In genomic region chr2:203492965-203493364, GRCh38 we compare ENCODE assay signal across 17 cellular contexts. TPM values are rescaled to one million over a fixed set of nuclear protein-coding genes. Genes with fewer than 3 reads are reported as not detected.
DNase-seq lines count a peak whose midpoint lies in the region; ATAC-seq and TF ChIP-seq lines count a peak whose summit lies in the region.
"Had no signal": no experiment of that assay in that cellular context is flagged by ENCODE, and none has a peak within 500 bp of the region (broad histone marks: within the 10 kb centered on the region; RNA-seq: fewer than 3 reads in every experiment).

No MANE protein-coding gene starts in this region.

- CTCF ChIA-PET in T-cell (lab: Charles Lee), result interaction anchor here in 1 of 2 donors (0.6 kb wide), 1 partner anchor 160 kb away, joined by 10 read pairs; no protein-coding TSS in a partner anchor

- H4K20me1 ChIP-seq in BLaER1 treated with 17β-estradiol and CSF1 and Interleukin-3, amounts not matched to agents 10 nM and 100 nM, result peaks cover 0 to 56% (median 0%) of the 10 kb centered on the region in 11 experiments; a peak in 3 of 22 replicates

- H3K4me1 Mint-ChIP-seq in T-cell, result peaks cover 1 to 15% (median 14%) of the 10 kb centered on the region in 3 donors

- no peaks in the 10 kb centered on the region for H3K9me3 ChIP-seq in BLaER1 treated with 17β-estradiol and CSF1 and Interleukin-3, amounts not matched to agents 10 nM and 100 nM (replicated peaks in 1 of 11)
- H3K9me3 ChIP-seq: lower lobe of right lung, sigmoid colon had no signal

- H3K4me3 Mint-ChIP-seq in T-cell, result no peak overlapping the region
- H3K4me3 Mint-ChIP-seq: neural progenitor cell; T-helper 2 cell treated with Interferon-gamma antibody and Interleukin-4, amounts not matched to agents 5 μg/mL and 100 μg/mL, for 36 hours had no signal

- no peak overlapping the region for H3K27ac ChIP-seq in BLaER1 treated with 17β-estradiol and CSF1 and Interleukin-3, amounts not matched to agents 10 nM and 100 nM
- H3K27ac ChIP-seq: lower lobe of right lung, neural progenitor cell, RWPE1, sigmoid colon had no signal

- H3K27me3 Mint-ChIP-seq in T-cell, result no peaks in the 10 kb centered on the region

- H3K27ac Mint-ChIP-seq in T-cell, result peak overlapping the region; percentile 43 to 49
- H3K27ac Mint-ChIP-seq: neural progenitor cell; T-helper 2 cell treated with Interferon-gamma antibody and Interleukin-4, amounts not matched to agents 5 μg/mL and 100 μg/mL, for 36 hours had no signal

- peaks cover 0 to 80% (median 0%) of the 10 kb centered on the region in 11 experiments; a peak in 6 of 22 replicates for H3K36me3 ChIP-seq in BLaER1 treated with 17β-estradiol and CSF1 and Interleukin-3, amounts not matched to agents 10 nM and 100 nM

- POLR2A ChIA-PET in T-cell (lab: Charles Lee), result interaction anchor here in 1 of 2 donors (0.6 to 0.9 kb wide), 2 partner anchors 323 to 325 kb away, joined by 3 to 4 read pairs; no protein-coding TSS in a partner anchor

- H3K36me3 Mint-ChIP-seq in T-cell, result peaks cover 4% of the 10 kb centered on the region

- peaks cover 0 to 15% (median 0%) of the 10 kb centered on the region in 11 experiments; a peak in 3 of 22 replicates for H3K27me3 ChIP-seq in BLaER1 treated with 17β-estradiol and CSF1 and Interleukin-3, amounts not matched to agents 10 nM and 100 nM
- H3K27me3 ChIP-seq: neural progenitor cell, sigmoid colon had no signal

- intact Hi-C loops in sciatic nerve (cut with DNase I), result no loop called here

- no peak for TF ChIP-seq CTCF in GM12865 (IDR thresholded peaks at IDR 0.05; ENCODE audit: insufficient read depth, low read depth, low read length, missing control alignments)

- no peak overlapping the region for H3K4me3 ChIP-seq in BLaER1 treated with 17β-estradiol and CSF1 and Interleukin-3, amounts not matched to agents 10 nM and 100 nM
- H3K4me3 ChIP-seq in GM12865 (ENCODE audit: low read depth, low read length), result no peak overlapping the region
- H3K4me3 ChIP-seq: lower lobe of right lung, neural progenitor cell, sigmoid colon had no signal

- ATAC-seq in T-cell (replicated peaks in 1 of 4) (peak in 2 of 4 experiments; percentile 48 to 55), sciatic nerve (no peak)
- ATAC-seq: HepG2, lower lobe of right lung had no signal

- peaks cover 15 to 48% (median 22%) of the 10 kb centered on the region in 10 experiments for H3K4me1 ChIP-seq in BLaER1 treated with 17β-estradiol and CSF1 and Interleukin-3, amounts not matched to agents 10 nM and 100 nM
- H3K4me1 ChIP-seq: neural progenitor cell had no signal

- peak overlapping the region in 1 of 11 experiments; percentile 56; a peak in 1 of 22 replicates for H3K9ac ChIP-seq in BLaER1 treated with 17β-estradiol and CSF1 and Interleukin-3, amounts not matched to agents 10 nM and 100 nM
- H3K9ac ChIP-seq: neural progenitor cell had no signal

- H3K4me2 ChIP-seq in BLaER1 treated with 17β-estradiol and CSF1 and Interleukin-3, amounts not matched to agents 10 nM and 100 nM, result peak overlapping the region in 10 of 11 experiments; percentile 48 to 90 (median 66); a peak in 16 of 22 replicates
- H3K4me2 ChIP-seq: neural progenitor cell had no signal

- DNase-seq in GM12865 (ENCODE audit: low read depth) (peak; percentile 4), T-cell (no peak), iris pigment epithelial cell (ENCODE audit: low read depth) (peak; percentile 17), NCI-H1105 treated with DMSO at 0.1 percent for 48 hours (lab: John Stamatoyannopoulos, UW) (no peak), sciatic nerve (ENCODE audit: low spot score) (no peak), HuH-7.5 (ENCODE audit: low spot score) (no peak)
- DNase-seq: activated CD4-positive, alpha-beta T cell treated with anti-CD3 and anti-CD28 coated beads, Interleukin-2, amount 50 U/mL, for 48 hours; activated naive CD4-positive, alpha-beta T cell treated with anti-CD3 and anti-CD28 coated beads, Interleukin-2, amount 50 U/mL, for 16 hours; lower lobe of right lung; NCI-H146; NCI-H510A; sigmoid colon had no signal

- no peaks in the 10 kb centered on the region for H3K9me3 Mint-ChIP-seq in T-cell
- H3K9me3 Mint-ChIP-seq: neural progenitor cell; T-helper 2 cell treated with Interferon-gamma antibody and Interleukin-4, amounts not matched to agents 5 μg/mL and 100 μg/mL, for 36 hours had no signal

RNA-seq across cellular contexts. Expression of gene RAPH1, which starts 42.1 kb away (rescaled TPM):
- total RNA-seq in T-cell (1 to 10 TPM; 1.4 to 4.4 (median 2.8) TPM), sciatic nerve (115 TPM)

Comparison
In these comparisons a context has a peak if more than half of its experiments do, and no peak if none do; other contexts are left out.
1. DNase-seq: peak in GM12865 (single experiment) and iris pigment epithelial cell (single experiment); none in T-cell (0 of 34), NCI-H1105 treated with DMSO at 0.1 percent for 48 hours (single experiment), sciatic nerve (single experiment) and HuH-7.5 (single experiment).
2. RNA of gene RAPH1, which starts 42.1 kb away (total RNA-seq): 115 TPM in sciatic nerve (single experiment); 1.4 to 4.4 TPM in T-cell; every median in the first group is over 10 times any median in the second.